Comparison of ENCODE assay signal across 4 cellular contexts in genomic region chr6:100730001-100730400, GRCh38.
"Had no signal": no experiment of that assay in that cellular context is flagged by ENCODE, and none has a peak within 500 bp of the region (broad histone marks: within the 10 kb centered on the region; RNA-seq: fewer than 3 reads in every experiment).

No MANE protein-coding gene starts in this region.

- H3K27ac Mint-ChIP-seq: GM23338, H9 had no signal

- H3K4me3 Mint-ChIP-seq: GM23338, H9 had no signal

- H3K4me2 ChIP-seq: GM23338 had no signal

- H3K9me3 Mint-ChIP-seq: GM23338, H9 had no signal

- H2AFZ ChIP-seq: GM23338 had no signal

- DNase-seq: H9, HCEC 1CT, IMR-90 had no signal

- ATAC-seq: GM23338 had no signal

- H3K4me3 ChIP-seq: GM23338 had no signal

- H3K4me1 Mint-ChIP-seq: GM23338, H9 had no signal
